8 cellular contexts compared by ENCODE assay signal in genomic region chr14:64708148-64709004, GRCh38. TPM values are rescaled to one million over a fixed set of nuclear protein-coding genes. Genes with fewer than 3 reads are reported as not detected.
DNase-seq lines count a peak whose midpoint lies in the region; ATAC-seq and TF ChIP-seq lines count a peak whose summit lies in the region.

No MANE protein-coding gene starts in this region.

- peaks cover 7% of the 10 kb centered on the region for H3K9me3 Mint-ChIP-seq in activated CD4-positive, alpha-beta T cell treated with anti-CD3 and anti-CD28 coated beads, Interleukin-2, amount 10 ng/mL, durations not matched to agents 7 days and 5 days
- peaks cover 9% of the 10 kb centered on the region for H3K9me3 Mint-ChIP-seq in activated CD8-positive, alpha-beta T cell treated with anti-CD3 and anti-CD28 coated beads for 36 hours

- peak overlapping the region; percentile 17 for H2AFZ ChIP-seq in trophoblast cell (ENCODE audit: insufficient read depth, low read length, poor library complexity)

- H3K4ac ChIP-seq in trophoblast cell (ENCODE audit: low read depth, low read length), result peak overlapping the region; percentile 35

- TF ChIP-seq CTCF in activated CD8-positive, alpha-beta T cell treated with anti-CD3 and anti-CD28 coated beads for 36 hours (IDR thresholded peaks at IDR 0.05), result no peak

- H3K4me3 ChIP-seq in trophoblast cell (ENCODE audit: low read depth, low read length), result no peak overlapping the region

- H3K79me2 ChIP-seq in trophoblast cell (ENCODE audit: control insufficient read depth, insufficient read depth, low read length, poor library complexity), result peaks cover 43% of the 10 kb centered on the region

- H4K8ac ChIP-seq in trophoblast cell (ENCODE audit: low read depth, low read length), result peak overlapping the region; percentile 14

- peak; percentile 52 for DNase-seq in activated CD4-positive, alpha-beta T cell treated with anti-CD3 and anti-CD28 coated beads, Interleukin-2, amount 10 ng/mL, durations not matched to agents 7 days and 5 days
- DNase-seq in activated CD4-positive, alpha-beta T cell treated with anti-CD3 and anti-CD28 coated beads, Interleukin-2, amount 50 U/mL, for 1 hour, result no peak
- DNase-seq in activated CD8-positive, alpha-beta T cell treated with anti-CD3 and anti-CD28 coated beads for 36 hours, result no peak
- peak; percentile 87 for DNase-seq in cardiac septum (ENCODE audit: low spot score)
- peak; percentile 79 to 85 for DNase-seq in trophoblast cell
- DNase-seq in cerebellar cortex (ENCODE audit: low spot score), result no peak
- DNase-seq in NCI-H82 treated with DMSO at 0.1 percent for 48 hours (lab: John Stamatoyannopoulos, UW; ENCODE audit: unreplicated experiment), result no peak

- H3K27me3 ChIP-seq in trophoblast cell (ENCODE audit: insufficient read depth, low read length), result no peaks in the 10 kb centered on the region

- peak overlapping the region; percentile 68 for H3K27ac Mint-ChIP-seq in activated CD4-positive, alpha-beta T cell treated with anti-CD3 and anti-CD28 coated beads, Interleukin-2, amount 10 ng/mL, durations not matched to agents 7 days and 5 days
- no peak overlapping the region for H3K27ac Mint-ChIP-seq in activated CD8-positive, alpha-beta T cell treated with anti-CD3 and anti-CD28 coated beads for 36 hours

- peaks cover 43% of the 10 kb centered on the region for H3K79me1 ChIP-seq in trophoblast cell (ENCODE audit: low read length)

- H3K9ac ChIP-seq in trophoblast cell (ENCODE audit: low read length), result no peak overlapping the region

- peaks cover 24% of the 10 kb centered on the region for H3K36me3 Mint-ChIP-seq in activated CD4-positive, alpha-beta T cell treated with anti-CD3 and anti-CD28 coated beads, Interleukin-2, amount 10 ng/mL, durations not matched to agents 7 days and 5 days (ENCODE audit: low read depth)
- no peaks in the 10 kb centered on the region for H3K36me3 Mint-ChIP-seq in activated CD8-positive, alpha-beta T cell treated with anti-CD3 and anti-CD28 coated beads for 36 hours (ENCODE audit: low read depth)

- POLR2A ChIA-PET in activated CD4-positive, alpha-beta T cell treated with anti-CD3 and anti-CD28 coated beads, Interleukin-2, amount 10 ng/mL, durations not matched to agents 7 days and 5 days (lab: Charles Lee), result no interaction called here
- POLR2A ChIA-PET in activated CD8-positive, alpha-beta T cell treated with anti-CD3 and anti-CD28 coated beads for 36 hours (lab: Charles Lee), result interaction anchor here (1.4 kb wide), 1 partner anchor 13 kb away, joined by 3 read pairs; no protein-coding TSS in a partner anchor

- H2BK5ac ChIP-seq in trophoblast cell (ENCODE audit: low read depth, low read length, poor library complexity), result peak overlapping the region; percentile 59

- peaks cover 52% of the 10 kb centered on the region for H3K27me3 Mint-ChIP-seq in activated CD4-positive, alpha-beta T cell treated with anti-CD3 and anti-CD28 coated beads, Interleukin-2, amount 10 ng/mL, durations not matched to agents 7 days and 5 days
- peaks cover 41% of the 10 kb centered on the region for H3K27me3 Mint-ChIP-seq in activated CD8-positive, alpha-beta T cell treated with anti-CD3 and anti-CD28 coated beads for 36 hours

- H3K27ac ChIP-seq in trophoblast cell (ENCODE audit: low read depth, low read length), result peak overlapping the region; percentile 79

- H3K14ac ChIP-seq in trophoblast cell (ENCODE audit: low read length), result peak overlapping the region; percentile 55

- peak overlapping the region; percentile 65 for H4K91ac ChIP-seq in trophoblast cell (ENCODE audit: low read depth, low read length)

- peak overlapping the region; percentile 70 for H3K18ac ChIP-seq in trophoblast cell (ENCODE audit: low read length)

- no peak overlapping the region for H4K12ac ChIP-seq in trophoblast cell (ENCODE audit: low read depth, low read length)

- peak; percentile 32 for ATAC-seq in activated CD8-positive, alpha-beta T cell treated with anti-CD3 and anti-CD28 coated beads for 36 hours
- ATAC-seq in HG03159 (IDR thresholded peaks at IDR 0.05; ENCODE audit: unreplicated experiment), result no peak

- WGBS in trophoblast cell (ENCODE audit: extremely low coverage, insufficient coverage, insufficient read length), result no CpG with 5 or more reads among the region's 18 CpGs

- peak overlapping the region; percentile 25 for H2AK5ac ChIP-seq in trophoblast cell (ENCODE audit: low read length)

- H2BK12ac ChIP-seq in trophoblast cell (ENCODE audit: low read length), result peak overlapping the region; percentile 38

- peak overlapping the region; percentile 28 for H2BK120ac ChIP-seq in trophoblast cell (ENCODE audit: insufficient read depth, low read length, poor library complexity)

- CTCF ChIA-PET in activated CD4-positive, alpha-beta T cell treated with anti-CD3 and anti-CD28 coated beads, Interleukin-2, amount 10 ng/mL, durations not matched to agents 7 days and 5 days (lab: Charles Lee), result interaction anchor here (0.9 to 2.4 kb wide), 6 partner anchors 10 to 132 kb away, joined by 3 to 8 read pairs (median 4); no protein-coding TSS in a partner anchor
- CTCF ChIA-PET in activated CD8-positive, alpha-beta T cell treated with anti-CD3 and anti-CD28 coated beads for 36 hours (lab: Charles Lee), result interaction anchor here (0.7 to 1.4 kb wide), 3 partner anchors 9 to 445 kb away, joined by 3 to 5 read pairs (median 3); no protein-coding TSS in a partner anchor

- no peak overlapping the region for H3K23ac ChIP-seq in trophoblast cell (ENCODE audit: low read length)

- peaks cover 60% of the 10 kb centered on the region for H3K4me1 Mint-ChIP-seq in activated CD4-positive, alpha-beta T cell treated with anti-CD3 and anti-CD28 coated beads, Interleukin-2, amount 10 ng/mL, durations not matched to agents 7 days and 5 days
- H3K4me1 Mint-ChIP-seq in activated CD8-positive, alpha-beta T cell treated with anti-CD3 and anti-CD28 coated beads for 36 hours (ENCODE audit: low read depth), result peaks cover 25% of the 10 kb centered on the region

- no peaks in the 10 kb centered on the region for H3K9me3 ChIP-seq in trophoblast cell (ENCODE audit: insufficient read depth, low read depth, low read length)

- H3K4me3 Mint-ChIP-seq in activated CD4-positive, alpha-beta T cell treated with anti-CD3 and anti-CD28 coated beads, Interleukin-2, amount 10 ng/mL, durations not matched to agents 7 days and 5 days, result peak overlapping the region; percentile 58
- no peak overlapping the region for H3K4me3 Mint-ChIP-seq in activated CD8-positive, alpha-beta T cell treated with anti-CD3 and anti-CD28 coated beads for 36 hours

- intact Hi-C loops in activated CD8-positive, alpha-beta T cell treated with anti-CD3 and anti-CD28 coated beads for 36 hours (cut with micrococcal nuclease), result no loop called here
- intact Hi-C loops in cardiac septum (cut with DNase I), result no loop called here

- peaks cover 22 to 38% of the 10 kb centered on the region in 2 experiments for H3K4me1 ChIP-seq in trophoblast cell (ENCODE audit: control insufficient read depth in 1 of 2, insufficient read depth in 2 of 2, low read length in 2 of 2)

- peaks cover 0 to 5% of the 10 kb centered on the region in 2 experiments for H3K36me3 ChIP-seq in trophoblast cell (ENCODE audit: control insufficient read depth in 1 of 2, insufficient read depth in 2 of 2, low read length in 2 of 2)

- H3K4me2 ChIP-seq in trophoblast cell (ENCODE audit: low read length), result peak overlapping the region; percentile 67

RNA-seq across cellular contexts. Expression of gene PLEKHG3, which starts 4.2 kb away (rescaled TPM):
- 10 to 100 TPM; 36.0 to 39.5 TPM for total RNA-seq in activated CD4-positive, alpha-beta T cell treated with anti-CD3 and anti-CD28 coated beads, Interleukin-2, amount 10 ng/mL, durations not matched to agents 7 days and 5 days
- total RNA-seq in activated CD8-positive, alpha-beta T cell treated with anti-CD3 and anti-CD28 coated beads for 36 hours, result 1 to 10 TPM; 2.7 to 2.8 TPM
- 22.5 TPM for total RNA-seq in cardiac septum
- polyA plus RNA-seq in trophoblast cell (2013), result 54.5 and 57.2 TPM in 2 replicates

Comparison
In these comparisons a context has a peak if more than half of its experiments do, and no peak if none do; other contexts are left out.
1. DNase-seq: peak in activated CD4-positive, alpha-beta T cell treated with anti-CD3 and anti-CD28 coated beads, Interleukin-2, amount 10 ng/mL, durations not matched to agents 7 days and 5 days (single experiment), cardiac septum (single experiment) and trophoblast cell (2 of 2); none in activated CD4-positive, alpha-beta T cell treated with anti-CD3 and anti-CD28 coated beads, Interleukin-2, amount 50 U/mL, for 1 hour (single experiment), activated CD8-positive, alpha-beta T cell treated with anti-CD3 and anti-CD28 coated beads for 36 hours (single experiment), cerebellar cortex (single experiment) and NCI-H82 treated with DMSO at 0.1 percent for 48 hours (single experiment).